ENCODE assay signal across 17 cellular contexts in genomic region chr14:23482814-23483128, GRCh38. TPM values are rescaled to one million over a fixed set of nuclear protein-coding genes. Genes with fewer than 3 reads are reported as not detected.
DNase-seq lines count a peak whose midpoint lies in the region; ATAC-seq and TF ChIP-seq lines count a peak whose summit lies in the region.
"Had no signal": no experiment of that assay in that cellular context is flagged by ENCODE, and none has a peak within 500 bp of the region (broad histone marks: within the 10 kb centered on the region; RNA-seq: fewer than 3 reads in every experiment).

No MANE protein-coding gene starts in this region.

- no peak for TF ChIP-seq EP300 in neural cell (conservative IDR thresholded peaks at IDR 0.05; ENCODE audit: poor library complexity, severe bottlenecking)

- no peak for ATAC-seq in effector memory CD8-positive, alpha-beta T cell (replicated peaks)

- peaks cover 2% of the 10 kb centered on the region for H3K27me3 Mint-ChIP-seq in glutamatergic neuron (ENCODE audit: unreplicated experiment)
- H3K27me3 Mint-ChIP-seq in effector memory CD8-positive, alpha-beta T cell = no peaks in the 10 kb centered on the region

- no peak overlapping the region for H3K4me3 ChIP-seq in WERI-Rb-1 (ENCODE audit: low read depth, low read length)
- H3K4me3 ChIP-seq in neural cell (ENCODE audit: low read length) = peak overlapping the region; percentile 57
- H3K4me3 ChIP-seq: Peyer's patch had no signal

- H3K4me3 Mint-ChIP-seq in glutamatergic neuron (ENCODE audit: unreplicated experiment) = peak overlapping the region; percentile 85
- H3K4me3 Mint-ChIP-seq in effector memory CD8-positive, alpha-beta T cell = no peak overlapping the region
- H3K4me3 Mint-ChIP-seq: CD14-positive monocyte had no signal

- DNase-seq in NCI-H2171 treated with DMSO at 0.1 percent for 48 hours (lab: John Stamatoyannopoulos, UW) (peak; percentile 26), NCI-H2171 (lab: John Stamatoyannopoulos, UW) (no peak), WERI-Rb-1 (no peak), glutamatergic neuron (peak; percentile 41), activated T-cell treated with anti-CD3 and anti-CD28 coated beads for 4 hours (no peak), NCI-H1694 treated with DMSO at 0.1 percent for 48 hours (lab: John Stamatoyannopoulos, UW) (no peak)
- no peak for DNase-seq in effector memory CD8-positive, alpha-beta T cell
- DNase-seq: NCI-H2081 treated with DMSO at 0.1 percent for 48 hours, Peyer's patch had no signal

- H3K4me2 ChIP-seq in neural cell (ENCODE audit: low read length) = peak overlapping the region; percentile 88
- H3K4me2 ChIP-seq: KMS-11 had no signal

- H3K9me3 ChIP-seq in WERI-Rb-1 (ENCODE audit: severe bottlenecking) (no peaks in the 10 kb centered on the region), neural cell (ENCODE audit: low read length) (no peaks in the 10 kb centered on the region)
- H3K9me3 ChIP-seq: Peyer's patch had no signal

- TF ChIP-seq CTCF in WERI-Rb-1 (IDR thresholded peaks at IDR 0.05; ENCODE audit: low read depth, low read length) (no peak), glutamatergic neuron (IDR thresholded peaks at IDR 0.05; ENCODE audit: partially characterized antibody, unreplicated experiment) (no peak), neural cell (IDR thresholded peaks at IDR 0.05; ENCODE audit: poor library complexity, severe bottlenecking) (no peak)

- H2AFZ ChIP-seq in neural cell (ENCODE audit: low read depth, low read length) = peak overlapping the region; percentile 31

- no peaks in the 10 kb centered on the region for H4K20me1 ChIP-seq in neural cell (ENCODE audit: insufficient read depth)

- H3K4me1 Mint-ChIP-seq in glutamatergic neuron (ENCODE audit: low read depth, unreplicated experiment) = peaks cover 44% of the 10 kb centered on the region
- H3K4me1 Mint-ChIP-seq in effector memory CD8-positive, alpha-beta T cell (ENCODE audit: low read depth in 2 of 2) = peaks cover 5 to 10% of the 10 kb centered on the region in 2 donors
- H3K4me1 Mint-ChIP-seq: CD14-positive monocyte had no signal

- TF ChIP-seq RAD21 in neural cell (conservative IDR thresholded peaks at IDR 0.05) = no peak

- no peaks in the 10 kb centered on the region for H3K36me3 Mint-ChIP-seq in glutamatergic neuron (ENCODE audit: unreplicated experiment)
- peaks cover 18% of the 10 kb centered on the region for H3K36me3 Mint-ChIP-seq in effector memory CD8-positive, alpha-beta T cell (ENCODE audit: insufficient read depth)

- peak overlapping the region; percentile 72 for H3K9ac ChIP-seq in neural cell (ENCODE audit: low read length)
- H3K9ac ChIP-seq: KMS-11 had no signal

- no peaks in the 10 kb centered on the region for H3K9me2 ChIP-seq in neural cell (ENCODE audit: insufficient read depth, low read length)

- H3K27ac Mint-ChIP-seq in glutamatergic neuron (ENCODE audit: unreplicated experiment) = peak overlapping the region; percentile 95
- no peak overlapping the region for H3K27ac Mint-ChIP-seq in effector memory CD8-positive, alpha-beta T cell
- H3K27ac Mint-ChIP-seq: CD14-positive monocyte had no signal

- H3K9me3 Mint-ChIP-seq in glutamatergic neuron (ENCODE audit: unreplicated experiment) = no peaks in the 10 kb centered on the region
- no peaks in the 10 kb centered on the region for H3K9me3 Mint-ChIP-seq in effector memory CD8-positive, alpha-beta T cell
- H3K9me3 Mint-ChIP-seq: CD14-positive monocyte had no signal

- H3K27me3 ChIP-seq in WERI-Rb-1 (ENCODE audit: insufficient read depth, low read depth, severe bottlenecking) (no peaks in the 10 kb centered on the region), neural cell (ENCODE audit: insufficient read depth, low read depth, low read length) (no peaks in the 10 kb centered on the region)
- H3K27me3 ChIP-seq: Peyer's patch had no signal

- no peaks in the 10 kb centered on the region for H3F3A ChIP-seq in neural cell (ENCODE audit: insufficient read depth, low read length, poor library complexity, severe bottlenecking)

- no peaks in the 10 kb centered on the region for H3K79me2 ChIP-seq in neural cell (replicated peaks; ENCODE audit: insufficient read depth, low read length)

- H3K27ac ChIP-seq in WERI-Rb-1 (peak overlapping the region; percentile 36), neural cell (ENCODE audit: low read length) (peak overlapping the region; percentile 96)
- H3K27ac ChIP-seq: HL-60, KMS-11, Peyer's patch had no signal

- peaks cover 6% of the 10 kb centered on the region for H3K36me3 ChIP-seq in WERI-Rb-1
- peaks cover 3% of the 10 kb centered on the region for H3K36me3 ChIP-seq in neural cell (ENCODE audit: insufficient read depth, low read length)

TF ChIP-seq in neural cell, 6 proteins besides CTCF, POLR2A, EP300 and RAD21:
- TF ChIP-seq SMC3 (conservative IDR thresholded peaks at IDR 0.05; ENCODE audit: poor library complexity) (no peak), MXI1 (conservative IDR thresholded peaks at IDR 0.05; ENCODE audit: poor library complexity, severe bottlenecking) (no peak), TAF1 (IDR thresholded peaks at IDR 0.05; ENCODE audit: low read depth) (no peak), EZH2 (IDR thresholded peaks at IDR 0.05; ENCODE audit: borderline replicate concordance, insufficient read depth, low read length, poor library complexity, severe bottlenecking) (no peak), POLR2AphosphoS5 (IDR thresholded peaks at IDR 0.05) (no peak), REST (IDR thresholded peaks at IDR 0.05; ENCODE audit: borderline replicate concordance) (no peak)

RNA-seq across cellular contexts. Expression of gene NGDN, which starts 13.3 kb away (rescaled TPM):
- 46.5 TPM for total RNA-seq in glutamatergic neuron (ENCODE audit: unreplicated experiment)
- polyA plus RNA-seq in neural cell = 123 and 137 TPM in 2 replicates
- polyA minus RNA-seq in neural cell = 65.2 and 72.1 TPM in 2 replicates

RNA-seq across cellular contexts. Expression of gene MYH7, which starts 47.3 kb away (rescaled TPM):
- not detected for total RNA-seq in glutamatergic neuron (ENCODE audit: unreplicated experiment)
- polyA plus RNA-seq in neural cell = 0.08 and 0.12 TPM in 2 replicates
- 0.49 and 0.69 TPM in 2 replicates for polyA minus RNA-seq in neural cell
- total RNA-seq: HT-29, IMR-90, OCI-LY7 had no signal
- polyA plus RNA-seq: AG04450, CD14-positive monocyte, IMR-90 had no signal

Comparison
In these comparisons a context has a peak if more than half of its experiments do, and no peak if none do; other contexts are left out.
1. DNase-seq: peak in NCI-H2171 treated with DMSO at 0.1 percent for 48 hours (single experiment) and glutamatergic neuron (single experiment); none in NCI-H2171 (single experiment), WERI-Rb-1 (single experiment), activated T-cell treated with anti-CD3 and anti-CD28 coated beads for 4 hours (single experiment), NCI-H1694 treated with DMSO at 0.1 percent for 48 hours (single experiment) and effector memory CD8-positive, alpha-beta T cell (0 of 3).